In the genomic region with DNA sequence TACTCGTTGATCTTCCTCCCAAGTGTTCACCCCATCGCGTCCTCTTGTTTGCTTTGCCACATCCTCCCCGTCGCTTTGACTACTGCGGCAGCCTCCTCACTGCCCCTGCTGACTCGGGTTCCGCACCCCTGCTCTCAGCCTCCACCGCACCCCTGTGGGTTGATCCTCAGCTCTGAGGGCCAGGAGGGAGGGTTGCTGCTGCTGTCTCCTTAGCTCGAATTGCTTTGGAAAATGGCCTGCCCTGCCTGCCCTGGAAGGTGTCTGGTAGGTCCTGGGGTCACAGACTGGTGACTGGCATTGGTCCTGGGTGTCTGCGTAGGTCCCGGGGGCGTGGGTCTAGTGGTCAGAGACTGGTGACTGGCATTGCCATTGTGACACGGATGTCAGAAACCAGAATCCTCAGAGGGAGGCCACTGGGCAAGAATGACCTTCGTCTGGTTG, we compare ENCODE assay signal across 15 cellular contexts. TPM values are rescaled to one million over a fixed set of nuclear protein-coding genes. Genes with fewer than 3 reads are reported as not detected.
DNase-seq lines count a peak whose midpoint lies in the region; FAIRE-seq and TF ChIP-seq lines count a peak whose summit lies in the region.
"Had no signal": no experiment of that assay in that cellular context is flagged by ENCODE, and none has a peak within 500 bp of the region (broad histone marks: within the 10 kb centered on the region; RNA-seq: fewer than 3 reads in every experiment).

No MANE protein-coding gene starts in this region.

- no peak overlapping the region for H3K4me3 ChIP-seq in mesendoderm (ENCODE audit: low read length)
- peak overlapping the region in 1 of 4 donors; percentile 32 for H3K4me3 ChIP-seq in transverse colon
- H3K4me3 ChIP-seq in small intestine (ENCODE audit: low read depth in 1 of 2, low read length in 2 of 2), result no peak overlapping the region

- intact Hi-C loops in transverse colon (cut with DNase I; ENCODE audit: low total_unique reads), result no loop called here

- no peak overlapping the region for H4K8ac ChIP-seq in mesendoderm (ENCODE audit: low read depth, low read length)

- TF ChIP-seq CTCF in transverse colon (IDR thresholded peaks at IDR 0.05), result no peak

- no peak overlapping the region for H4K5ac ChIP-seq in mesendoderm (ENCODE audit: low read length)

- DNase-seq in activated gamma-delta T cell treated with Interleukin-2 at 50 U/mL for 16 hours, result peak; percentile 38
- no peak for DNase-seq in activated gamma-delta T cell (lab: John Stamatoyannopoulos, UW)
- DNase-seq in activated T-helper 1 cell treated with Interleukin-2 at 50 U/mL for 16 hours (ENCODE audit: low read depth), result peak; percentile 9
- no peak for DNase-seq in mesendoderm
- DNase-seq in transverse colon, result no peak
- no peak for DNase-seq in small intestine
- DNase-seq in SIG-M5 (lab: John Stamatoyannopoulos, UW), result no peak
- DNase-seq in DMS 273 (lab: John Stamatoyannopoulos, UW; ENCODE audit: unreplicated experiment), result no peak
- DNase-seq: anterior cingulate cortex, hippocampal formation, NCI-H2029 treated with DMSO at 0.1 percent for 48 hours, WERI-Rb-1 had no signal

- no peak overlapping the region for H3K9ac ChIP-seq in mesendoderm (ENCODE audit: low read length)

- H3K18ac ChIP-seq in mesendoderm (ENCODE audit: low read length), result no peak overlapping the region

- no CpG with 5 or more reads among the region's 15 CpGs for WGBS in mesendoderm (ENCODE audit: extremely low coverage, insufficient coverage, low lambda C conversion rate)
- 54% methylated on average over 15 of the region's 15 CpGs; no CpG with 5 or more reads in 1 of the 2 donors for WGBS in transverse colon (ENCODE audit: low coverage in 1 of 2), 2 donors
- WGBS in small intestine, 3 donors, result 49 to 66% (median 63%) methylated on average over 15 of the region's 15 CpGs

- H3K79me1 ChIP-seq in mesendoderm (ENCODE audit: low read length), result no peaks in the 10 kb centered on the region

- H3K23ac ChIP-seq in mesendoderm (ENCODE audit: low read length), result no peak overlapping the region

- no peaks in the 10 kb centered on the region for H3K79me2 ChIP-seq in mesendoderm (ENCODE audit: control insufficient read depth, insufficient read depth, low read length)

- H2BK15ac ChIP-seq in mesendoderm (replicated peaks; ENCODE audit: low read depth), result no peak overlapping the region

- no peak overlapping the region for H3K4me2 ChIP-seq in mesendoderm (ENCODE audit: low read length)

- H3K27me3 ChIP-seq in mesendoderm (ENCODE audit: insufficient read depth, low read length, poor library complexity), result no peaks in the 10 kb centered on the region
- no peaks in the 10 kb centered on the region for H3K27me3 ChIP-seq in transverse colon
- peaks cover 0 to 3% of the 10 kb centered on the region in 2 donors for H3K27me3 ChIP-seq in small intestine (ENCODE audit: control insufficient read depth in 2 of 2, insufficient read depth in 2 of 2, low read length in 2 of 2)

- H3K36me3 ChIP-seq in mesendoderm (ENCODE audit: control insufficient read depth, insufficient read depth, low read length) (no peaks in the 10 kb centered on the region), transverse colon (no peaks in the 10 kb centered on the region), small intestine (ENCODE audit: control insufficient read depth in 2 of 2, insufficient read depth in 2 of 2, low read length in 2 of 2) (no peaks in the 10 kb centered on the region)
- H3K36me3 ChIP-seq: WERI-Rb-1 had no signal

- H3K56ac ChIP-seq in mesendoderm (ENCODE audit: low read length), result peak overlapping the region; percentile 47

- H3K4ac ChIP-seq in mesendoderm (ENCODE audit: low read depth, low read length), result no peak overlapping the region

- no peak overlapping the region for H2BK5ac ChIP-seq in mesendoderm (ENCODE audit: low read length)

- no peak overlapping the region for H3K27ac ChIP-seq in mesendoderm (ENCODE audit: low read depth, low read length)
- peak overlapping the region; percentile 77 to 90 (median 87) for H3K27ac ChIP-seq in transverse colon
- H3K27ac ChIP-seq in small intestine (ENCODE audit: low read depth in 1 of 2, low read length in 1 of 2), result no peak overlapping the region
- H3K27ac ChIP-seq: WERI-Rb-1 had no signal

- no peak overlapping the region for H2AK5ac ChIP-seq in mesendoderm (ENCODE audit: low read length)

- H3K4me1 ChIP-seq in mesendoderm (ENCODE audit: control insufficient read depth, low read depth, low read length) (peaks cover 3% of the 10 kb centered on the region), transverse colon (peaks cover 7 to 55% (median 41%) of the 10 kb centered on the region in 4 donors), small intestine (ENCODE audit: control insufficient read depth in 2 of 2, insufficient read depth in 1 of 2, low read depth in 1 of 2, low read length in 1 of 2) (no peaks in the 10 kb centered on the region)

- no peak for FAIRE-seq in small intestine (lab: Jason Lieb, UNC)
- FAIRE-seq: endometrium, G401.6 had no signal

- H2BK120ac ChIP-seq in mesendoderm (ENCODE audit: low read depth, low read length), result no peak overlapping the region

- no peak for TF ChIP-seq POLR2A in transverse colon (IDR thresholded peaks at IDR 0.05)

- in situ Hi-C loops in transverse colon (cut with MboI; ENCODE audit: low pct_ligation_motif_present in 1 of 4, low pct_unique_long_range_greater_than_20kb in 1 of 4, low sequenced_read_pairs in 3 of 4), result no loop called here

- no peak for TF ChIP-seq EP300 in transverse colon (IDR thresholded peaks at IDR 0.05; ENCODE audit: low read depth)

- H3K9me3 ChIP-seq in transverse colon (no peaks in the 10 kb centered on the region), small intestine (ENCODE audit: control insufficient read depth, low read depth) (no peaks in the 10 kb centered on the region)

RNA-seq across cellular contexts. Expression of gene MUC4, which starts 9.4 kb away (rescaled TPM):
- 0.24 TPM for polyA plus RNA-seq in mesendoderm (2013, experiment 1 of 2)
- 0.27 TPM for polyA plus RNA-seq in mesendoderm (2013, experiment 2 of 2)
- 100 to 1,000 TPM; 111 to 354 (median 170) TPM for total RNA-seq in transverse colon
- polyA plus RNA-seq in small intestine, result 1 to 10 TPM in 1 of 3 donors, under 1 TPM in 2; under 0.01 to 3.8 (median 0.27) TPM
- total RNA-seq: RPMI7951 had no signal

Comparison
In these comparisons a context has a peak if more than half of its experiments do, and no peak if none do; other contexts are left out.
1. DNase-seq: peak in activated gamma-delta T cell treated with Interleukin-2 at 50 U/mL for 16 hours (single experiment) and activated T-helper 1 cell treated with Interleukin-2 at 50 U/mL for 16 hours (single experiment); none in activated gamma-delta T cell (single experiment), mesendoderm (single experiment), transverse colon (single experiment), small intestine (single experiment), SIG-M5 (single experiment) and DMS 273 (single experiment).
2. H3K27ac ChIP-seq: peak in transverse colon (4 of 4); none in mesendoderm (single experiment) and small intestine (0 of 2).